In genomic region chr3:51802091-51802720, GRCh38 we compare ENCODE assay signal across 28 cellular contexts. TPM values are rescaled to one million over a fixed set of nuclear protein-coding genes. Genes with fewer than 3 reads are reported as not detected.
DNase-seq lines count a peak whose midpoint lies in the region; ATAC-seq and TF ChIP-seq lines count a peak whose summit lies in the region.
"Had no signal": no experiment of that assay in that cellular context is flagged by ENCODE, and none has a peak within 500 bp of the region (broad histone marks: within the 10 kb centered on the region; RNA-seq: fewer than 3 reads in every experiment).

No MANE protein-coding gene starts in this region.

- H3K9me2 ChIP-seq in GM23338 (ENCODE audit: insufficient read depth): no peaks in the 10 kb centered on the region

- no peak overlapping the region for H3K4ac ChIP-seq in neuronal stem cell (ENCODE audit: low read length)

- H3K27me3 ChIP-seq in GM23338 (ENCODE audit: insufficient read depth) (no peaks in the 10 kb centered on the region), endodermal cell (ENCODE audit: control insufficient read depth, insufficient read depth, low read length, poor library complexity, severe bottlenecking) (no peaks in the 10 kb centered on the region), neuronal stem cell (ENCODE audit: control insufficient read depth in 3 of 3, insufficient read depth in 3 of 3, low read depth in 1 of 3, low read length in 3 of 3) (peaks cover 0 to 28% (median 0%) of the 10 kb centered on the region in 3 experiments)
- H3K27me3 ChIP-seq: thyroid gland had no signal

- H2BK120ac ChIP-seq in neuronal stem cell (ENCODE audit: low read depth, low read length): no peak overlapping the region

- H3K79me2 ChIP-seq in GM23338 (replicated peaks; ENCODE audit: insufficient read depth): no peaks in the 10 kb centered on the region

- H3K9ac ChIP-seq in endodermal cell (ENCODE audit: extremely low read depth, low read length, poor library complexity, severe bottlenecking) (peak overlapping the region; percentile 75), neuronal stem cell (ENCODE audit: low read depth, low read length, poor library complexity) (no peak overlapping the region)

- no peak overlapping the region for H3K18ac ChIP-seq in neuronal stem cell (ENCODE audit: low read length)

- H3K79me1 ChIP-seq in neuronal stem cell (ENCODE audit: low read depth, low read length): no peaks in the 10 kb centered on the region

- H3K9me3 Mint-ChIP-seq in GM23338: no peaks in the 10 kb centered on the region; the same call in 2 of the 3 replicates
- H3K9me3 Mint-ChIP-seq in endodermal cell: peaks cover 8% of the 10 kb centered on the region
- H3K9me3 Mint-ChIP-seq in activated T-cell treated with anti-CD3 and anti-CD28 coated beads, Interleukin-2, amount 50 U/mL, for 24 hours: no peaks in the 10 kb centered on the region
- H3K9me3 Mint-ChIP-seq: stimulated activated naive CD8-positive, alpha-beta T cell treated with anti-CD3 and anti-CD28 coated beads, Interleukin-15, Interleukin-2, amounts not matched to agents 100 ng/mL and 50 ng/mL, for 24 hours had no signal

- H2BK12ac ChIP-seq in neuronal stem cell (ENCODE audit: low read length): no peak overlapping the region

- peaks cover 35% of the 10 kb centered on the region for H3K9me3 ChIP-seq in endodermal cell (ENCODE audit: control insufficient read depth, low read length)
- H3K9me3 ChIP-seq in neuronal stem cell (replicated peaks in 1 of 2; ENCODE audit: control insufficient read depth in 2 of 2, insufficient read depth in 1 of 2, low read depth in 1 of 2, low read length in 2 of 2): no peaks in the 10 kb centered on the region
- H3K9me3 ChIP-seq: HAP-1, thyroid gland had no signal

- H3K27ac Mint-ChIP-seq in GM23338 (no peak overlapping the region), endodermal cell (peak overlapping the region; percentile 95)
- H3K27ac Mint-ChIP-seq in activated T-cell treated with anti-CD3 and anti-CD28 coated beads, Interleukin-2, amount 50 U/mL, for 24 hours: no peak overlapping the region
- H3K27ac Mint-ChIP-seq: stimulated activated naive CD8-positive, alpha-beta T cell treated with anti-CD3 and anti-CD28 coated beads, Interleukin-15, Interleukin-2, amounts not matched to agents 100 ng/mL and 50 ng/mL, for 24 hours; T-helper 17 cell had no signal

- no peaks in the 10 kb centered on the region for H3F3A ChIP-seq in GM23338 (replicated peaks; ENCODE audit: low read depth)

- H3K4me1 Mint-ChIP-seq in GM23338 (peaks cover 38% of the 10 kb centered on the region), endodermal cell (peaks cover 46% of the 10 kb centered on the region)
- peaks cover 20% of the 10 kb centered on the region for H3K4me1 Mint-ChIP-seq in activated T-cell treated with anti-CD3 and anti-CD28 coated beads, Interleukin-2, amount 50 U/mL, for 24 hours (ENCODE audit: low read depth)

- H2BK5ac ChIP-seq in neuronal stem cell (ENCODE audit: low read length): no peak overlapping the region

- DNase-seq in GM23338 (ENCODE audit: low spot score) (peak; percentile 23), NCI-H2227 (lab: John Stamatoyannopoulos, UW; ENCODE audit: unreplicated experiment) (peak; percentile 63), endodermal cell (peak; percentile 89), neuronal stem cell (ENCODE audit: low spot score) (peak; percentile 31), left colon (no peak)
- no peak for DNase-seq in activated T-cell treated with anti-CD3 and anti-CD28 coated beads, Interleukin-2, amount 50 U/mL, for 24 hours
- no peak for DNase-seq in stimulated activated CD4-positive, alpha-beta T cell treated with anti-CD3 and anti-CD28 coated beads, Interleukin-4, amount 100 ng/mL, for 4 hours
- DNase-seq: activated CD4-positive, alpha-beta T cell treated with anti-CD3 and anti-CD28 coated beads, Interleukin-2, amount 50 U/mL, for 48 hours; activated naive CD4-positive, alpha-beta T cell treated with Interleukin-2 at 50 U/mL for 16 hours; C1 segment of cervical spinal cord; cerebellar nuclear complex; Kasumi-1; NCI-H146; NCI-H2171; NCI-H524 treated with DMSO at 0.1 percent for 48 hours; posterior cingulate gyrus; right cardiac atrium; Right ventricle myocardium superior; T-helper 17 cell; thyroid gland had no signal

- H3K27ac ChIP-seq in GM23338 (ENCODE audit: low read depth) (no peak overlapping the region), endodermal cell (ENCODE audit: low read depth, low read length) (peak overlapping the region; percentile 89), neuronal stem cell (replicated peaks; ENCODE audit: low read length) (no peak overlapping the region)
- H3K27ac ChIP-seq: HL-60, thyroid gland had no signal

- H3K23ac ChIP-seq in neuronal stem cell (ENCODE audit: low read depth, low read length, poor library complexity): no peak overlapping the region

- no peak overlapping the region for H4K8ac ChIP-seq in neuronal stem cell (ENCODE audit: low read depth, low read length)

- H4K91ac ChIP-seq in neuronal stem cell (ENCODE audit: low read depth, low read length, poor library complexity): no peak overlapping the region

- no peak overlapping the region for H2BK15ac ChIP-seq in neuronal stem cell (ENCODE audit: low read length)

- intact Hi-C loops in left colon (cut with DNase I, micrococcal nuclease): no loop called here

- H3K36me3 ChIP-seq in GM23338 (ENCODE audit: insufficient read depth): no peaks in the 10 kb centered on the region
- H3K36me3 ChIP-seq in endodermal cell (ENCODE audit: control insufficient read depth, insufficient read depth, low read length): peaks cover 35% of the 10 kb centered on the region
- no peaks in the 10 kb centered on the region for H3K36me3 ChIP-seq in neuronal stem cell (replicated peaks in 1 of 2; ENCODE audit: control insufficient read depth in 2 of 2, insufficient read depth in 2 of 2, low read length in 2 of 2)
- H3K36me3 ChIP-seq: HAP-1, thyroid gland had no signal

- ATAC-seq in GM23338: peak; percentile 57
- ATAC-seq in left colon: no peak
- ATAC-seq: activated CD4-positive, CD25-positive, alpha-beta regulatory T cell treated with anti-CD3 and anti-CD28 coated beads, Interleukin-2, amount 50 U/mL, for 24 hours; right cardiac atrium; T-helper 17 cell had no signal

- H3K27me3 Mint-ChIP-seq in GM23338 (ENCODE audit: insufficient read depth, low read depth, poor library complexity): no peaks in the 10 kb centered on the region
- no peaks in the 10 kb centered on the region for H3K27me3 Mint-ChIP-seq in endodermal cell (ENCODE audit: insufficient read depth)
- H3K27me3 Mint-ChIP-seq in activated T-cell treated with anti-CD3 and anti-CD28 coated beads, Interleukin-2, amount 50 U/mL, for 24 hours: peaks cover 8% of the 10 kb centered on the region

- H2AFZ ChIP-seq in GM23338: peak overlapping the region; percentile 60; the same call in 1 of the 2 replicates
- no peak overlapping the region for H2AFZ ChIP-seq in neuronal stem cell (ENCODE audit: low read length)

- H3K4me2 ChIP-seq in GM23338 (peak overlapping the region; percentile 40; the same call in 1 of the 2 replicates), neuronal stem cell (ENCODE audit: insufficient read depth, low read length, poor library complexity, severe bottlenecking) (no peak overlapping the region)
- H3K4me2 ChIP-seq: smooth muscle cell had no signal

- H3K4me3 ChIP-seq in GM23338 (no peak overlapping the region), endodermal cell (ENCODE audit: low read length) (peak overlapping the region; percentile 85), neuronal stem cell (ENCODE audit: low read length in 2 of 2) (no peak overlapping the region)
- H3K4me3 ChIP-seq: HAP-1, smooth muscle cell, thyroid gland had no signal

- H3K14ac ChIP-seq in neuronal stem cell (ENCODE audit: low read length): no peak overlapping the region

- H3K36me3 Mint-ChIP-seq in GM23338 (ENCODE audit: low read depth) (no peaks in the 10 kb centered on the region), endodermal cell (ENCODE audit: low read depth) (peaks cover 24% of the 10 kb centered on the region)
- no peaks in the 10 kb centered on the region for H3K36me3 Mint-ChIP-seq in activated T-cell treated with anti-CD3 and anti-CD28 coated beads, Interleukin-2, amount 50 U/mL, for 24 hours (ENCODE audit: low read depth)

- no peaks in the 10 kb centered on the region for H4K20me1 ChIP-seq in GM23338 (replicated peaks; ENCODE audit: insufficient read depth)

- TF ChIP-seq CTCF in GM23338 (conservative IDR thresholded peaks at IDR 0.05; ENCODE audit: low read depth in 2 of 2): no peak
- no peak for TF ChIP-seq CTCF in endodermal cell (conservative IDR thresholded peaks at IDR 0.05)

- H3K4me1 ChIP-seq in GM23338 (ENCODE audit: insufficient read depth) (peaks cover 35% of the 10 kb centered on the region), endodermal cell (ENCODE audit: control insufficient read depth, insufficient read depth, low read length) (peaks cover 7% of the 10 kb centered on the region), neuronal stem cell (ENCODE audit: control insufficient read depth in 2 of 2, insufficient read depth in 1 of 2, low read depth in 1 of 2, low read length in 2 of 2) (peaks cover 10% of the 10 kb centered on the region in 2 donors)
- H3K4me1 ChIP-seq: thyroid gland had no signal

- 3 to 9% methylated on average over 9 to 11 of the region's 11 CpGs for WGBS in endodermal cell (ENCODE audit: insufficient coverage in 1 of 2, insufficient read length in 1 of 2), 2 experiments
- WGBS in neuronal stem cell (ENCODE audit: extremely low coverage in 2 of 2, insufficient read length in 2 of 2, insufficient replicate concordance in 1 of 2), 2 donors: no CpG with 5 or more reads among the region's 11 CpGs

- H2AK5ac ChIP-seq in neuronal stem cell (ENCODE audit: low read depth, low read length): no peak overlapping the region

- H3K4me3 Mint-ChIP-seq in GM23338 (no peak overlapping the region; the same call in 2 of the 3 replicates), endodermal cell (peak overlapping the region; percentile 37)
- H3K4me3 Mint-ChIP-seq in activated T-cell treated with anti-CD3 and anti-CD28 coated beads, Interleukin-2, amount 50 U/mL, for 24 hours: no peak overlapping the region
- H3K4me3 Mint-ChIP-seq: stimulated activated naive CD8-positive, alpha-beta T cell treated with anti-CD3 and anti-CD28 coated beads, Interleukin-15, Interleukin-2, amounts not matched to agents 100 ng/mL and 50 ng/mL, for 24 hours; T-helper 17 cell had no signal

RNA-seq across cellular contexts. Expression of gene IQCF6, which starts 23.2 kb away (rescaled TPM):
- not detected in 2 replicates for total RNA-seq in GM23338 (2014; rRNA removed; shearing (Covaris generic))
- not detected in 2 replicates for polyA plus RNA-seq in GM23338 (2016; fragmentation: Nextera tagmentation; extraction: Ambion mirVana)
- total RNA-seq in endodermal cell (not detected), left colon (not detected)
- polyA plus RNA-seq in endodermal cell (2013, experiment 1 of 2): not detected
- not detected for polyA plus RNA-seq in endodermal cell (2013, experiment 2 of 2)
- polyA plus RNA-seq in neuronal stem cell (2013, experiment 1 of 2): not detected
- polyA plus RNA-seq in neuronal stem cell (2013, experiment 2 of 2): not detected
- total RNA-seq: dermis microvascular lymphatic vessel endothelial cell, frontal cortex, G401, right cardiac atrium, Right ventricle myocardium superior, smooth muscle cell, T-helper 17 cell, thyroid gland had no signal
- polyA plus RNA-seq: right cardiac atrium, smooth muscle cell had no signal

RNA-seq across cellular contexts. Expression of gene IQCF2, which starts 59.2 kb away (rescaled TPM):
- not detected in 2 replicates for total RNA-seq in GM23338 (2014; rRNA removed; shearing (Covaris generic))
- polyA plus RNA-seq in GM23338 (2016; fragmentation: Nextera tagmentation; extraction: Ambion mirVana): not detected in 2 replicates
- total RNA-seq in endodermal cell (not detected), left colon (not detected)
- not detected for polyA plus RNA-seq in endodermal cell (2013, experiment 1 of 2)
- not detected for polyA plus RNA-seq in endodermal cell (2013, experiment 2 of 2)
- polyA plus RNA-seq in neuronal stem cell (2013, experiment 1 of 2): not detected
- not detected for polyA plus RNA-seq in neuronal stem cell (2013, experiment 2 of 2)
- total RNA-seq: dermis microvascular lymphatic vessel endothelial cell, frontal cortex, G401, right cardiac atrium, Right ventricle myocardium superior, smooth muscle cell, T-helper 17 cell, thyroid gland had no signal
- polyA plus RNA-seq: right cardiac atrium, smooth muscle cell had no signal

Comparison
In these comparisons a context has a peak if more than half of its experiments do, and no peak if none do; other contexts are left out.
1. DNase-seq: peak in GM23338 (single experiment), NCI-H2227 (single experiment), endodermal cell (single experiment) and neuronal stem cell (single experiment); none in activated T-cell treated with anti-CD3 and anti-CD28 coated beads, Interleukin-2, amount 50 U/mL, for 24 hours (single experiment), left colon (0 of 2) and stimulated activated CD4-positive, alpha-beta T cell treated with anti-CD3 and anti-CD28 coated beads, Interleukin-4, amount 100 ng/mL, for 4 hours (0 of 2).